ENCODE assay signal across 23 cellular contexts in the genomic region with DNA sequence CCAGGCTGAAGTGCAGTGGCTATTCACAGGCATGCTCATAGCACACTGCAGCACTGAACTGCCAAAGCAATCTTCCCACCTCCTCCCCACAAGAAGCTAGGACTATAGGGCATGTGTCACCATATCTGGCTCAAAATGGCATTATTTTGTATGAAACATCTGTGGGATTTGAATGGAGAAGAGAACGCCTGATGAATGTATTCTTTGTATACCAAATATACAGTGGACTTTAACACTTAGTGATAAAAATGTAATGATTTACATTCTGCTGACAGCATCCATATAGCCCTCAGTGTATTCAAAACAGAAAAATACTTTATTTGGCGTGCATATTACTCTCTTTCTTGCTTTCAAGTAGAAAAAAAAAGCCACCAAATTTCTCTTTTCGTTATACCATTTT.
"Had no signal": no experiment of that assay in that cellular context is flagged by ENCODE, and none has a peak within 500 bp of the region (broad histone marks: within the 10 kb centered on the region; RNA-seq: fewer than 3 reads in every experiment).

No MANE protein-coding gene starts in this region.

- H3K36me3 ChIP-seq: left ventricle myocardium inferior, pancreas, prostate gland, sigmoid colon, uterus had no signal

- H3K9me3 ChIP-seq: left ventricle myocardium inferior, pancreas, prostate gland, sigmoid colon, tibial nerve, uterus had no signal

- H3K4me2 ChIP-seq: smooth muscle cell had no signal

- H3K27ac ChIP-seq: left ventricle myocardium inferior, pancreas, prostate gland, tibial nerve, uterus had no signal

- H3K27me3 ChIP-seq: pancreas, sigmoid colon, tibial nerve, uterus had no signal

- FAIRE-seq: pancreas had no signal

- H3K4me1 ChIP-seq: left ventricle myocardium inferior, pancreas, prostate gland, tibial nerve, uterus had no signal

- H3K4me3 ChIP-seq: left ventricle myocardium inferior, lung, pancreas, prostate gland, sigmoid colon, smooth muscle cell, tibial nerve, uterus had no signal

- DNase-seq: islet precursor cell; left ventricle myocardium inferior; mesendoderm; naive thymus-derived CD4-positive, alpha-beta T cell; pancreas; posterior cingulate gyrus; retina; right cardiac atrium; sigmoid colon; stimulated activated CD4-positive, alpha-beta T cell treated with anti-CD3 and anti-CD28 coated beads, Interleukin-1b, Interleukin-23, amount 100 ng/mL, for 48 hours; stimulated activated CD4-positive, alpha-beta T cell treated with anti-CD3 and anti-CD28 coated beads, Interleukin-2, amount 100 ng/mL, for 48 hours; stimulated activated CD4-positive, alpha-beta T cell treated with anti-CD3 and anti-CD28 coated beads, Interleukin-4, amount 100 ng/mL, for 4 hours; stimulated activated CD8-positive, alpha-beta memory T cell treated with anti-CD3 and anti-CD28 coated beads, Interleukin-4, amount 100 ng/mL, for 48 hours; stimulated activated naive CD4-positive, alpha-beta T cell treated with Interleukin-2 at 50 U/mL for 16 hours; stimulated activated naive CD8-positive, alpha-beta T cell treated with anti-CD3 and anti-CD28 coated beads, Interleukin-15, amount 100 ng/mL, for 72 hours; substantia nigra; uterus had no signal

- ATAC-seq: naive thymus-derived CD4-positive, alpha-beta T cell; natural killer cell treated with Interleukin-12 subunit alpha and Interleukin-12 subunit beta and Interleukin-15 and Interleukin-18, amount 100 ng/mL, for 72 hours; pancreas; right cardiac atrium; stimulated activated memory B cell treated with anti-CD40 and anti-IgM and Interleukin-4, amounts not matched to agents 10 μg/mL and 1 μg/mL and 100 μg/mL, for 72 hours; stimulated activated naive CD8-positive, alpha-beta T cell treated with anti-CD3 and anti-CD28 coated beads, Interleukin-15, amount 100 ng/mL, for 72 hours had no signal
